21 cellular contexts compared by ENCODE assay signal in genomic region chr2:73611193-73611592, GRCh38. TPM values are rescaled to one million over a fixed set of nuclear protein-coding genes. Genes with fewer than 3 reads are reported as not detected.
"Had no signal": no experiment of that assay in that cellular context is flagged by ENCODE, and none has a peak within 500 bp of the region (broad histone marks: within the 10 kb centered on the region; RNA-seq: fewer than 3 reads in every experiment).

No MANE protein-coding gene starts in this region.

- H3K4me3 Mint-ChIP-seq: activated CD4-positive, alpha-beta T cell treated with anti-CD3 and anti-CD28 coated beads, Interleukin-2, amount 10 ng/mL, durations not matched to agents 7 days and 5 days; activated CD8-positive, alpha-beta T cell treated with anti-CD3 and anti-CD28 coated beads, Interleukin-2, amount 10 ng/mL, durations not matched to agents 7 days and 5 days; activated naive CD4-positive, alpha-beta T cell treated with anti-CD3 and anti-CD28 coated beads, Interleukin-2, amount 10 ng/mL, durations not matched to agents 7 days and 5 days; activated T-cell treated with anti-CD3 and anti-CD28 coated beads, Interleukin-2, amount 50 U/mL, for 24 hours had no signal

- H3K9me3 Mint-ChIP-seq: activated CD4-positive, alpha-beta T cell treated with anti-CD3 and anti-CD28 coated beads, Interleukin-2, amount 10 ng/mL, durations not matched to agents 7 days and 5 days; activated naive CD4-positive, alpha-beta T cell treated with anti-CD3 and anti-CD28 coated beads, Interleukin-2, amount 10 ng/mL, durations not matched to agents 7 days and 5 days; activated T-cell treated with anti-CD3 and anti-CD28 coated beads, Interleukin-2, amount 50 U/mL, for 24 hours had no signal

- DNase-seq: activated CD4-positive, alpha-beta T cell treated with anti-CD3 and anti-CD28 coated beads, Interleukin-2, amount 10 ng/mL, durations not matched to agents 7 days and 5 days; activated CD8-positive, alpha-beta T cell treated with anti-CD3 and anti-CD28 coated beads, Interleukin-2, amount 10 ng/mL, durations not matched to agents 7 days and 5 days; activated naive CD4-positive, alpha-beta T cell treated with anti-CD3 and anti-CD28 coated beads, Interleukin-2, amount 10 ng/mL, durations not matched to agents 7 days and 5 days; activated T-cell treated with anti-CD3 and anti-CD28 coated beads, Interleukin-2, amount 50 U/mL, for 24 hours; cerebellar nuclear complex; cortex of kidney; effector CD4-positive, alpha-beta T cell; heart left ventricle; kidney; left ventricle myocardium inferior; stimulated activated naive CD8-positive, alpha-beta T cell treated with anti-CD3 and anti-CD28 coated beads, Interleukin-15, Interleukin-2, amounts not matched to agents 100 U/mL and 50 U/mL, for 24 hours; substantia nigra had no signal

- ATAC-seq: activated CD8-positive, alpha-beta T cell treated with anti-CD3 and anti-CD28 coated beads, Interleukin-2, amount 10 ng/mL, durations not matched to agents 7 days and 5 days; gastroesophageal sphincter; heart left ventricle; stimulated activated naive CD8-positive, alpha-beta T cell treated with anti-CD3 and anti-CD28 coated beads, Interleukin-15, Interleukin-2, amounts not matched to agents 100 U/mL and 50 U/mL, for 24 hours had no signal

- H3K36me3 Mint-ChIP-seq: activated naive CD4-positive, alpha-beta T cell treated with anti-CD3 and anti-CD28 coated beads, Interleukin-2, amount 10 ng/mL, durations not matched to agents 7 days and 5 days had no signal

- H3K27ac Mint-ChIP-seq: activated CD4-positive, alpha-beta T cell treated with anti-CD3 and anti-CD28 coated beads, Interleukin-2, amount 10 ng/mL, durations not matched to agents 7 days and 5 days; activated CD8-positive, alpha-beta T cell treated with anti-CD3 and anti-CD28 coated beads, Interleukin-2, amount 10 ng/mL, durations not matched to agents 7 days and 5 days; activated naive CD4-positive, alpha-beta T cell treated with anti-CD3 and anti-CD28 coated beads, Interleukin-2, amount 10 ng/mL, durations not matched to agents 7 days and 5 days had no signal

- H3K27me3 Mint-ChIP-seq: activated CD4-positive, alpha-beta T cell treated with anti-CD3 and anti-CD28 coated beads, Interleukin-2, amount 10 ng/mL, durations not matched to agents 7 days and 5 days; activated naive CD4-positive, alpha-beta T cell treated with anti-CD3 and anti-CD28 coated beads, Interleukin-2, amount 10 ng/mL, durations not matched to agents 7 days and 5 days; activated T-cell treated with anti-CD3 and anti-CD28 coated beads, Interleukin-2, amount 50 U/mL, for 24 hours had no signal

RNA-seq across cellular contexts. Expression of gene NAT8, which starts 31.0 kb away (rescaled TPM):
- total RNA-seq: activated CD4-positive, alpha-beta T cell treated with anti-CD3 and anti-CD28 coated beads, Interleukin-2, amount 10 ng/mL, durations not matched to agents 7 days and 5 days; activated CD8-positive, alpha-beta T cell treated with anti-CD3 and anti-CD28 coated beads, Interleukin-2, amount 10 ng/mL, durations not matched to agents 7 days and 5 days; astrocyte; breast epithelium; esophagus mucosa; gastroesophageal sphincter; heart left ventricle; left ventricle myocardium inferior; mammary epithelial cell; omental fat pad; posterior vena cava; skeletal muscle tissue; tibial nerve had no signal
